1 cellular context compared by ENCODE assay signal in genomic region chr3:108234387-108234957, GRCh38.
TF ChIP-seq lines count a peak whose summit lies in the region.

No MANE protein-coding gene starts in this region.

TF ChIP-seq in GM23338, 12 proteins besides CTCF, POLR2A, EP300 and RAD21 (continued from another document):
- TF ChIP-seq ZNF462 (CRISPR knock-in tag; IDR thresholded peaks at IDR 0.05) (no peak), EZH2phosphoT487 (IDR thresholded peaks at IDR 0.05; ENCODE audit: unreplicated experiment) (no peak), POLR2AphosphoS5 (IDR thresholded peaks at IDR 0.05; ENCODE audit: low read depth) (no peak)
